ENCODE assay signal across 10 cellular contexts in genomic region chr1:32353431-32353830, GRCh38. TPM values are rescaled to one million over a fixed set of nuclear protein-coding genes. Genes with fewer than 3 reads are reported as not detected.
DNase-seq lines count a peak whose midpoint lies in the region; ATAC-seq and TF ChIP-seq lines count a peak whose summit lies in the region.
"Had no signal": no experiment of that assay in that cellular context is flagged by ENCODE, and none has a peak within 500 bp of the region (broad histone marks: within the 10 kb centered on the region; RNA-seq: fewer than 3 reads in every experiment).

No MANE protein-coding gene starts in this region.

- H3K4me1 ChIP-seq in CD4-positive, alpha-beta memory T cell (ENCODE audit: insufficient read depth, low read length): peaks cover 32% of the 10 kb centered on the region
- H3K4me1 ChIP-seq in osteoblast (ENCODE audit: insufficient read depth, low read length) (peaks cover 27% of the 10 kb centered on the region), left lung (peaks cover 28 to 57% of the 10 kb centered on the region in 2 donors)

- peaks cover 19 to 54% (median 32%) of the 10 kb centered on the region in 4 donors for H3K4me1 Mint-ChIP-seq in CD4-positive, alpha-beta memory T cell

- POLR2A ChIA-PET in CD4-positive, alpha-beta memory T cell (lab: Charles Lee; ENCODE audit: partially characterized antibody): interaction anchor here (0.8 to 12.7 kb wide), 4 partner anchors 17 to 281 kb away, joined by 3 to 173 read pairs (median 8); partner anchors contain the start of genes LCK, MARCKSL1 and TMEM39B

- intact Hi-C loops in CD4-positive, alpha-beta memory T cell (cut with micrococcal nuclease): no loop called here
- intact Hi-C loops in Right ventricle myocardium superior (cut with DNase I): loop anchor here (5.0 kb wide), 1 partner anchor 39 kb away; the partner anchor contains the start of gene BSDC1
- intact Hi-C loops in left lung (cut with DNase I): no loop called here

- H4K20me1 ChIP-seq in osteoblast (ENCODE audit: insufficient read depth, low read length): no peaks in the 10 kb centered on the region

- H3K36me3 Mint-ChIP-seq in CD4-positive, alpha-beta memory T cell: no peaks in the 10 kb centered on the region

- peak in 1 of 5 donors; percentile 30 for DNase-seq in CD4-positive, alpha-beta memory T cell
- peak; percentile 76 for DNase-seq in Right ventricle myocardium superior
- DNase-seq in osteoblast (ENCODE audit: insufficient read length, low spot score, missing footprints): peak; percentile 74
- DNase-seq in left lung: no peak
- no peak for DNase-seq in NOMO-1 treated with dmso at 0.1 percent for 144 hours (lab: John Stamatoyannopoulos, UW; ENCODE audit: unreplicated experiment)
- DNase-seq in GM03348 (ENCODE audit: low spot score): no peak
- DNase-seq: NCI-H446 had no signal

- no peaks in the 10 kb centered on the region for H3K36me3 ChIP-seq in CD4-positive, alpha-beta memory T cell (ENCODE audit: insufficient read depth, low read length)
- H3K36me3 ChIP-seq in osteoblast (ENCODE audit: insufficient read depth, low read length) (peaks cover 5% of the 10 kb centered on the region), left lung (no peaks in the 10 kb centered on the region)

- peaks cover 0 to 1% (median 0%) of the 10 kb centered on the region in 8 donors for H3K9me3 Mint-ChIP-seq in CD4-positive, alpha-beta memory T cell

- H3K27ac ChIP-seq in CD4-positive, alpha-beta memory T cell (ENCODE audit: low read depth, low read length): no peak overlapping the region
- H3K27ac ChIP-seq in VCaP (peak overlapping the region; percentile 96; the same call in 1 of the 2 replicates), osteoblast (ENCODE audit: low read depth, low read length) (peak overlapping the region; percentile 67), left lung (peak overlapping the region in 1 of 2 donors; percentile 93)

- peak overlapping the region; percentile 87 for H3K4me2 ChIP-seq in osteoblast (ENCODE audit: insufficient read depth, low read length)

- peak overlapping the region; percentile 24 to 88 (median 60) for H3K27ac Mint-ChIP-seq in CD4-positive, alpha-beta memory T cell

- H3K4me3 ChIP-seq in CD4-positive, alpha-beta memory T cell (ENCODE audit: low read length in 2 of 2): no peak overlapping the region
- no peak overlapping the region for H3K4me3 ChIP-seq in osteoblast (ENCODE audit: insufficient read depth, low read length)
- H3K4me3 ChIP-seq in left lung: no peak overlapping the region

- H3K4me3 Mint-ChIP-seq in CD4-positive, alpha-beta memory T cell: peak overlapping the region in 7 of 8 donors; percentile 50 to 74 (median 67)

- TF ChIP-seq CTCF in VCaP (conservative IDR thresholded peaks at IDR 0.05): no peak
- no peak for TF ChIP-seq CTCF in osteoblast (IDR thresholded peaks at IDR 0.05; ENCODE audit: extremely low read depth, low read depth, low read length)
- TF ChIP-seq CTCF in left lung (IDR thresholded peaks at IDR 0.05): no peak

- ATAC-seq in Right ventricle myocardium superior (ENCODE audit: poor library complexity) (peak; percentile 14), left lung (no peak), GM21367 (IDR thresholded peaks at IDR 0.05; ENCODE audit: unreplicated experiment) (no peak)

- H3K9me3 ChIP-seq in CD4-positive, alpha-beta memory T cell (ENCODE audit: control insufficient read depth in 1 of 2, low read length in 2 of 2): no peaks in the 10 kb centered on the region
- no peaks in the 10 kb centered on the region for H3K9me3 ChIP-seq in osteoblast (ENCODE audit: low read depth, low read length)
- peaks cover 0 to 2% of the 10 kb centered on the region in 2 donors for H3K9me3 ChIP-seq in left lung

- H3K27me3 ChIP-seq in CD4-positive, alpha-beta memory T cell (ENCODE audit: insufficient read depth, low read length): no peaks in the 10 kb centered on the region
- H3K27me3 ChIP-seq in osteoblast (ENCODE audit: insufficient read depth, low read length) (no peaks in the 10 kb centered on the region), left lung (no peaks in the 10 kb centered on the region)

- peak overlapping the region; percentile 32 for H2AFZ ChIP-seq in osteoblast (ENCODE audit: low read length)

- no peaks in the 10 kb centered on the region for H3K79me2 ChIP-seq in osteoblast (ENCODE audit: insufficient read depth, low read length)

- CTCF ChIA-PET in CD4-positive, alpha-beta memory T cell (lab: Charles Lee; ENCODE audit: partially characterized antibody): interaction anchor here (1.2 to 3.5 kb wide), 4 partner anchors 19 to 138 kb away, joined by 4 to 10 read pairs (median 5); no protein-coding TSS in a partner anchor

- no peaks in the 10 kb centered on the region for H3K27me3 Mint-ChIP-seq in CD4-positive, alpha-beta memory T cell

RNA-seq across cellular contexts. Expression of gene FAM229A, which starts 8.9 kb away (rescaled TPM):
- total RNA-seq in CD4-positive, alpha-beta memory T cell: 10 to 100 TPM; 32.2 to 34.6 TPM
- polyA plus RNA-seq in CD4-positive, alpha-beta memory T cell: under 1 TPM in 1 of 2 donors, not detected in 1; 0.39 TPM
- total RNA-seq in Right ventricle myocardium superior (1.7 TPM), osteoblast (1.8 and 2.5 TPM in 2 replicates), left lung (1 to 10 TPM; 4.4 to 5.7 TPM)
- polyA plus RNA-seq: CD14-positive monocyte had no signal

RNA-seq across cellular contexts. Expression of gene TSSK3, which starts 8.9 kb away (rescaled TPM):
- total RNA-seq in CD4-positive, alpha-beta memory T cell: 1 to 10 TPM; 3.5 to 4.3 TPM
- polyA plus RNA-seq in CD4-positive, alpha-beta memory T cell: under 1 TPM in 1 of 2 donors, not detected in 1; 0.73 TPM
- total RNA-seq in Right ventricle myocardium superior: 1.0 TPM
- total RNA-seq in osteoblast: 1.5 and 1.8 TPM in 2 replicates
- 1 to 10 TPM; 1.8 TPM for total RNA-seq in left lung

RNA-seq across cellular contexts. Expression of gene MARCKSL1, which starts 17.4 kb away (rescaled TPM):
- total RNA-seq in CD4-positive, alpha-beta memory T cell: 10 to 100 TPM; 46.5 to 47.3 TPM
- 10 to 100 TPM; 74.5 to 75.9 TPM for polyA plus RNA-seq in CD4-positive, alpha-beta memory T cell
- total RNA-seq in Right ventricle myocardium superior (16.1 TPM), osteoblast (15.9 and 16.6 TPM in 2 replicates), left lung (10 to 100 TPM; 33.1 to 58.3 TPM)

RNA-seq across cellular contexts. Expression of gene BSDC1, which starts 40.8 kb away (rescaled TPM):
- total RNA-seq in CD4-positive, alpha-beta memory T cell: 100 to 1,000 TPM; 106 to 112 TPM
- polyA plus RNA-seq in CD4-positive, alpha-beta memory T cell: 10 to 100 TPM; 29.7 to 46.3 TPM
- total RNA-seq in Right ventricle myocardium superior (43.7 TPM), osteoblast (68.0 and 69.0 TPM in 2 replicates), left lung (10 to 100 TPM; 51.2 to 64.8 TPM)

Comparison
In these comparisons a context has a peak if more than half of its experiments do, and no peak if none do; other contexts are left out.
1. DNase-seq: peak in Right ventricle myocardium superior (single experiment) and osteoblast (single experiment); none in left lung (0 of 2), NOMO-1 treated with dmso at 0.1 percent for 144 hours (single experiment) and GM03348 (single experiment).